In genomic region chr7:123770378-123770777, GRCh38 we compare ENCODE assay signal across 1 cellular context.
TF ChIP-seq lines count a peak whose summit lies in the region.

No MANE protein-coding gene starts in this region.

TF ChIP-seq in GM12878, 131 proteins besides CTCF, POLR2A, EP300 and RAD21 (continued from another document):
- no peak for TF ChIP-seq ZNF592 (IDR thresholded peaks at IDR 0.05)
- no peak for TF ChIP-seq BMI1 (IDR thresholded peaks at IDR 0.05; ENCODE audit: borderline replicate concordance)
- peak; percentile 77; the same call in 1 of the 2 replicates for TF ChIP-seq MLLT1 (IDR thresholded peaks at IDR 0.05)
- no peak for TF ChIP-seq MEF2B (IDR thresholded peaks at IDR 0.05; ENCODE audit: partially characterized antibody, poor library complexity, severe bottlenecking)
- TF ChIP-seq CREM (IDR thresholded peaks at IDR 0.05; ENCODE audit: low read depth) = no peak
- no peak for TF ChIP-seq ZNF24 (IDR thresholded peaks at IDR 0.05)
- TF ChIP-seq IRF5 (IDR thresholded peaks at IDR 0.05; ENCODE audit: borderline replicate concordance) = no peak
- TF ChIP-seq IKZF2 (IDR thresholded peaks at IDR 0.05) = peak; percentile 89 to 92
- peak in 1 of 2 experiments; percentile 51; a peak in 1 of 4 replicates for TF ChIP-seq ETV6 (conservative IDR thresholded peaks at IDR 0.05 in 1 of 2, IDR thresholded peaks at IDR 0.05 in 1 of 2; ENCODE audit: borderline replicate concordance in 1 of 2, low read depth in 1 of 2)
- TF ChIP-seq BHLHE40 (IDR thresholded peaks at IDR 0.05; ENCODE audit: borderline replicate concordance in 1 of 2, low read depth in 2 of 2, low read length in 1 of 2) = no peak
- TF ChIP-seq ZBTB33 (IDR thresholded peaks at IDR 0.05) = 0 out of 2 replicates have a peak, but pooled peaks have one; percentile 43
- TF ChIP-seq STAT1 (conservative IDR thresholded peaks at IDR 0.05) = no peak
